ENCODE assay signal across 10 cellular contexts in genomic region chr17:21029032-21029431, GRCh38. TPM values are rescaled to one million over a fixed set of nuclear protein-coding genes. Genes with fewer than 3 reads are reported as not detected.
DNase-seq lines count a peak whose midpoint lies in the region; ATAC-seq, FAIRE-seq and TF ChIP-seq lines count a peak whose summit lies in the region.
"Had no signal": no experiment of that assay in that cellular context is flagged by ENCODE, and none has a peak within 500 bp of the region (broad histone marks: within the 10 kb centered on the region; RNA-seq: fewer than 3 reads in every experiment).

No MANE protein-coding gene starts in this region.

- H2AFZ ChIP-seq in HepG2 (ENCODE audit: low read length), result no peak overlapping the region

- H4K20me1 ChIP-seq in HepG2 (ENCODE audit: insufficient read depth, low read length), result peaks cover 98% of the 10 kb centered on the region

- H3K4me3 ChIP-seq in astrocyte of the spinal cord (ENCODE audit: low read depth, low read length) (no peak overlapping the region), HepG2 (replicated peaks in 1 of 3; ENCODE audit: insufficient read depth in 1 of 3, low read depth in 2 of 3, low read length in 3 of 3) (no peak overlapping the region), tibial artery (no peak overlapping the region)

- ATAC-seq in left cardiac atrium, result peak in 1 of 2 donors; percentile 60
- ATAC-seq in Right ventricle myocardium superior (ENCODE audit: poor library complexity), result no peak
- ATAC-seq in HepG2, result no peak
- ATAC-seq in GM21529 (IDR thresholded peaks at IDR 0.05; ENCODE audit: unreplicated experiment), result no peak
- ATAC-seq in HG03159 (IDR thresholded peaks at IDR 0.05; ENCODE audit: unreplicated experiment), result no peak
- ATAC-seq: HCT116 had no signal

- H3K9me3 ChIP-seq in HepG2 (ENCODE audit: low read length) (no peaks in the 10 kb centered on the region), tibial artery (no peaks in the 10 kb centered on the region)

- H3K4me1 ChIP-seq in HepG2 (ENCODE audit: insufficient read depth, low read length) (peaks cover 10% of the 10 kb centered on the region), tibial artery (peaks cover 0 to 88% (median 54%) of the 10 kb centered on the region in 4 donors)

- no peak overlapping the region for H3K9ac ChIP-seq in HepG2 (ENCODE audit: insufficient read depth, low read depth, low read length)

- TSS peak; percentile 15 for BruUV-seq in HepG2 (replicated peaks; lab: Mats Ljungman, UMichigan)

- TF ChIP-seq POLR2A in HepG2 (IDR thresholded peaks at IDR 0.05; ENCODE audit: insufficient read depth in 1 of 2, low read depth in 2 of 2, low read length in 2 of 2), result no peak

- H3K79me2 ChIP-seq in HepG2 (ENCODE audit: insufficient read depth, low read length), result peaks cover 98% of the 10 kb centered on the region

- TF ChIP-seq RAD21 in HepG2 (CRISPR knock-in tag; IDR thresholded peaks at IDR 0.05), result no peak

- CTCF ChIA-PET in HepG2 (lab: Yijun Ruan, JAX; ENCODE audit: low intra/inter-chr PET ratio, low total read pairs), result no interaction called here

- peak; percentile 52 for DNase-seq in left cardiac atrium
- DNase-seq in Right ventricle myocardium superior, result no peak
- DNase-seq in astrocyte of the spinal cord (ENCODE audit: low read depth, low spot score), result peak; percentile 59
- no peak for DNase-seq in HepG2 (ENCODE audit: low spot score)
- peak; percentile 72 to 75 for DNase-seq in tibial artery
- no peak for DNase-seq in Kasumi-1 (lab: John Stamatoyannopoulos, UW)
- DNase-seq: NCI-H2171 treated with DMSO at 0.1 percent for 48 hours had no signal

- 92% methylated on average over 7 of the region's 7 CpGs for WGBS in HepG2 (ENCODE audit: low lambda C conversion rate)

- POLR2A ChIA-PET in HepG2 (lab: Yijun Ruan, JAX), result no interaction called here

- in situ Hi-C loops in astrocyte of the spinal cord (cut with HindIII; ENCODE audit: low sequenced_read_pairs) (no loop called here), HepG2 (cut with HindIII; ENCODE audit: extremely low pct_ligation_motif_present, low pct_unique_long_range_greater_than_20kb) (no loop called here)

- no peak for FAIRE-seq in HepG2 (lab: Jason Lieb, UNC)

- no peak overlapping the region for H3K4me2 ChIP-seq in HepG2 (ENCODE audit: low read depth, low read length)

- intact Hi-C loops in left cardiac atrium (cut with DNase I) (no loop called here), Right ventricle myocardium superior (cut with DNase I) (no loop called here), HepG2 (cut with micrococcal nuclease; ENCODE audit: unreplicated experiment) (no loop called here), tibial artery (cut with DNase I; ENCODE audit: low total_unique reads) (no loop called here)

- H3K27ac ChIP-seq in HepG2 (ENCODE audit: extremely low read length, insufficient read depth, low read length) (no peak overlapping the region), tibial artery (peak overlapping the region; percentile 18 to 60)

- TF ChIP-seq CTCF in astrocyte of the spinal cord (IDR thresholded peaks at IDR 0.05; ENCODE audit: low read depth, low read length) (no peak), HepG2 (CRISPR knock-in tag; IDR thresholded peaks at IDR 0.05) (no peak), tibial artery (IDR thresholded peaks at IDR 0.05) (no peak)

- TF ChIP-seq EP300 in HepG2 (IDR thresholded peaks at IDR 0.05; ENCODE audit: low read depth in 2 of 2, low read length in 2 of 2) (no peak), HepG2 (CRISPR knock-in tag; IDR thresholded peaks at IDR 0.05; ENCODE audit: borderline replicate concordance) (no peak)

- H3K27me3 ChIP-seq in HepG2 (ENCODE audit: control insufficient read depth in 1 of 2, insufficient read depth in 2 of 2, low read length in 2 of 2) (no peaks in the 10 kb centered on the region), tibial artery (no peaks in the 10 kb centered on the region)

- H3K36me3 ChIP-seq in HepG2 (replicated peaks in 1 of 2; ENCODE audit: control insufficient read depth in 1 of 2, insufficient read depth in 2 of 2, low read length in 2 of 2), result peaks cover 29 to 57% of the 10 kb centered on the region in 2 experiments
- H3K36me3 ChIP-seq in tibial artery, result peaks cover 29 to 41% (median 33%) of the 10 kb centered on the region in 3 donors

TF ChIP-seq in HepG2, 621 proteins besides CTCF, POLR2A, EP300 and RAD21:
- TF ChIP-seq ARHGAP35 (CRISPR knock-in tag; IDR thresholded peaks at IDR 0.05; ENCODE audit: borderline replicate concordance) (no peak), ELK4 (CRISPR knock-in tag; IDR thresholded peaks at IDR 0.05; ENCODE audit: borderline replicate concordance) (no peak), NFKB2 (CRISPR knock-in tag; IDR thresholded peaks at IDR 0.05; ENCODE audit: borderline replicate concordance) (no peak), ZBTB33 (CRISPR knock-in tag; IDR thresholded peaks at IDR 0.05) (peak; percentile 94), FOSL2 (CRISPR knock-in tag; IDR thresholded peaks at IDR 0.05) (0 out of 2 replicates have a peak, but pooled peaks have one; percentile 11), ZNF788 (CRISPR knock-in tag; IDR thresholded peaks at IDR 0.05; ENCODE audit: borderline replicate concordance) (no peak), PHF8 (CRISPR knock-in tag; IDR thresholded peaks at IDR 0.05) (no peak)

RNA-seq across cellular contexts. Expression of gene USP22, which starts 13.8 kb away (rescaled TPM):
- total RNA-seq in left cardiac atrium (100 to 1,000 TPM; 145 to 152 TPM), Right ventricle myocardium superior (139 TPM), HepG2 (2016; rRNA removed; fragmentation: Illumina TruSeq; extraction: Trizol) (130 and 131 TPM in 2 replicates)
- 17.2 and 17.3 TPM in 2 replicates for total RNA-seq in HepG2 (2016; cell fraction: cytosol; rRNA removed; fragmentation: Illumina TruSeq; extraction: Trizol; ENCODE audit: low read depth)
- total RNA-seq in HepG2 (2016; cell fraction: insoluble cytoplasmic fraction; rRNA removed; fragmentation: Illumina TruSeq; extraction: Trizol), result 119 and 130 TPM in 2 replicates
- total RNA-seq in HepG2 (2016; cell fraction: membrane; rRNA removed; fragmentation: Illumina TruSeq; extraction: Trizol), result 54.1 and 54.4 TPM in 2 replicates
- 79.5 and 96.3 TPM in 2 replicates for total RNA-seq in HepG2 (2016; cell fraction: nucleus; rRNA removed; fragmentation: Illumina TruSeq; extraction: Trizol)
- polyA plus RNA-seq in HepG2 (2011; rRNA removed), result 98.0 and 124 TPM in 2 replicates
- 56.8 and 60.3 TPM in 2 replicates for polyA plus RNA-seq in HepG2 (2011; cell fraction: cytosol; rRNA removed)
- 126 and 139 TPM in 2 replicates for polyA plus RNA-seq in HepG2 (2011; cell fraction: nucleus; rRNA removed)
- polyA plus RNA-seq in HepG2 (2012), result 65.0 and 69.3 TPM in 2 replicates
- polyA plus RNA-seq in HepG2 (2016; cell fraction: cytosol; fragmentation: Illumina TruSeq; extraction: Trizol; ENCODE audit: low read depth), result 4.2 and 4.5 TPM in 2 replicates
- polyA plus RNA-seq in HepG2 (2016; cell fraction: insoluble cytoplasmic fraction; fragmentation: Illumina TruSeq; extraction: Trizol; ENCODE audit: low read depth), result 65.3 and 91.2 TPM in 2 replicates
- 18.3 and 19.5 TPM in 2 replicates for polyA plus RNA-seq in HepG2 (2016; cell fraction: membrane; fragmentation: Illumina TruSeq; extraction: Trizol; ENCODE audit: low read depth)
- polyA plus RNA-seq in HepG2 (2016; cell fraction: nucleus; fragmentation: Illumina TruSeq; extraction: Trizol; ENCODE audit: insufficient read depth, low read depth), result 101 and 103 TPM in 2 replicates
- 337 and 421 TPM in 2 replicates for polyA minus RNA-seq in HepG2 (2011; rRNA and poly(A)+ RNA removed; ENCODE audit: low replicate concordance)
- polyA minus RNA-seq in HepG2 (2011; cell fraction: cytosol; rRNA and poly(A)+ RNA removed), result 104 and 120 TPM in 2 replicates
- 71.7 and 94.2 TPM in 2 replicates for polyA minus RNA-seq in HepG2 (2011; cell fraction: nucleus; rRNA and poly(A)+ RNA removed)

Comparison
In these comparisons a context has a peak if more than half of its experiments do, and no peak if none do; other contexts are left out.
1. DNase-seq: peak in left cardiac atrium (single experiment), astrocyte of the spinal cord (single experiment) and tibial artery (2 of 2); none in Right ventricle myocardium superior (single experiment), HepG2 (single experiment) and Kasumi-1 (0 of 2).